ENCODE assay signal across 8 cellular contexts in genomic region chrX:120223374-120223773, GRCh38.
"Had no signal": no experiment of that assay in that cellular context is flagged by ENCODE, and none has a peak within 500 bp of the region (broad histone marks: within the 10 kb centered on the region; RNA-seq: fewer than 3 reads in every experiment).

No MANE protein-coding gene starts in this region.

- ATAC-seq: HepG2, K562 had no signal

- H3K27me3 Mint-ChIP-seq: IgD-negative memory B cell had no signal

- H3K4me3 ChIP-seq: K562 had no signal

- H3K27ac ChIP-seq: HL-60 had no signal

- H3K36me3 Mint-ChIP-seq: IgD-negative memory B cell had no signal

- DNase-seq: IMR-90, KBM-7, KG1 had no signal

- H3K27ac Mint-ChIP-seq: IgD-negative memory B cell had no signal

- FAIRE-seq: HepG2, HTR-8/SVneo, K562 had no signal

- H3K4me3 Mint-ChIP-seq: IgD-negative memory B cell had no signal
